1 cellular context compared by ENCODE assay signal in the genomic region with DNA sequence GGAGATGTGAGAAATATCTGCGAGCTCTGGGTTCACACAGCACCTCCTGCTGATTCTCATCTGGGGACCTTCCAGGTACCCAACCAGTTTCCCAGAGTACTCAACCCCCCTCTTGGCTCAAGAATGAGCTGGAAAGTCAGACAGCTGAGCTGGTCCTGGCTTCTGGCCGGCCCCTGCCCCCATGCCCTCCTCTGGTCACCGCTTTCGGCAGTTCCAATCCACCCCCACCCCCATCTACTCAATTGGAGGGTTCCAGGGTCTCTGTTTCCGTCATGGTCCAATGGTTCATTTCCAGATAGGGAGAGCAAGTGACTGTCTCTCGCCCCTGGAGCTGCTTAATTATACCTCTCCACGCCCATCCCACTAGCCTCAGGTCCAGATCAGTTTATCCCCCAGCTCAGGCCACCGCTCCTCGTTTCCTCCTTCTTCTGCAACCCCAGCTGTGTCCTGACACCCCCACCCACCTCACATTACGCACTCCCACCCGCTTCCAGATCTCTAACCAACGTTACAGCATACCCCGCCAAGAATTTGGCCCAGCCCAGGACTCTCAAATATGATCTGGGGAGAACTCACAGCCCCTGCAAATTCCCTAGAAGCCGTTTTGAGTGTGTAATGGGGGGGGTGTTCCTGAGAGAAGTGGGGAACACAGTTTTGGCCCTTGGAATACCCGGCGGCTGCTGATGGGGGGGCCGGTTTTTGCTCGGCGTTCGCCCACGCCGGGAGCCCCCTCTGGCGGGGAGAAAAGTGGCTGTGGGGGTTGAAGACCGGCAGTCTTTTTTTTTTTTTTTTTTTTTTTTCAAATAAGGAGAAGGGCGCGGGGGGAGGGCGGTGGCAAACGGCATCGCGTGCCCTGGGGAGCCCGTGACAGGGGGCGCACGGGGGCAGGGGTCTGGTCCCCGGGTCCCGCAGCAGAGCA.
TF ChIP-seq lines count a peak whose summit lies in the region.

No MANE protein-coding gene starts in this region.

TF ChIP-seq in SK-N-SH, 30 proteins besides CTCF, POLR2A, EP300 and RAD21 (continued from another document):
- TF ChIP-seq, protein P1, sequence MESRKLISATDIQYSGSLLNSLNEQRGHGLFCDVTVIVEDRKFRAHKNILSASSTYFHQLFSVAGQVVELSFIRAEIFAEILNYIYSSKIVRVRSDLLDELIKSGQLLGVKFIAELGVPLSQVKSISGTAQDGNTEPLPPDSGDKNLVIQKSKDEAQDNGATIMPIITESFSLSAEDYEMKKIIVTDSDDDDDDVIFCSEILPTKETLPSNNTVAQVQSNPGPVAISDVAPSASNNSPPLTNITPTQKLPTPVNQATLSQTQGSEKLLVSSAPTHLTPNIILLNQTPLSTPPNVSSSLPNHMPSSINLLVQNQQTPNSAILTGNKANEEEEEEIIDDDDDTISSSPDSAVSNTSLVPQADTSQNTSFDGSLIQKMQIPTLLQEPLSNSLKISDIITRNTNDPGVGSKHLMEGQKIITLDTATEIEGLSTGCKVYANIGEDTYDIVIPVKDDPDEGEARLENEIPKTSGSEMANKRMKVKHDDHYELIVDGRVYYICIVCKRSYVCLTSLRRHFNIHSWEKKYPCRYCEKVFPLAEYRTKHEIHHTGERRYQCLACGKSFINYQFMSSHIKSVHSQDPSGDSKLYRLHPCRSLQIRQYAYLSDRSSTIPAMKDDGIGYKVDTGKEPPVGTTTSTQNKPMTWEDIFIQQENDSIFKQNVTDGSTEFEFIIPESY (IDR thresholded peaks at IDR 0.05; ENCODE audit: borderline replicate concordance, low read depth) = no peak
- TF ChIP-seq RXRA (IDR thresholded peaks at IDR 0.05; ENCODE audit: borderline replicate concordance, low read depth) = no peak
- TF ChIP-seq GATA2 (CRISPR knock-in tag; IDR thresholded peaks at IDR 0.05) = no peak
- no peak for TF ChIP-seq SMC3 (IDR thresholded peaks at IDR 0.05; ENCODE audit: low read depth, low read length)
- no peak for TF ChIP-seq RFX5 (IDR thresholded peaks at IDR 0.05; ENCODE audit: low read length)
- TF ChIP-seq MEF2A (IDR thresholded peaks at IDR 0.05; ENCODE audit: borderline replicate concordance, low read depth) = no peak
- TF ChIP-seq MXI1 (IDR thresholded peaks at IDR 0.05; ENCODE audit: low read depth, low read length) = no peak
- no peak for TF ChIP-seq NFIC (IDR thresholded peaks at IDR 0.05; ENCODE audit: borderline replicate concordance)
- no peak for TF ChIP-seq FOSL2 (IDR thresholded peaks at IDR 0.05; ENCODE audit: borderline replicate concordance, low read depth)
- TF ChIP-seq FOXM1 (IDR thresholded peaks at IDR 0.05; ENCODE audit: low read depth) = no peak
- TF ChIP-seq, protein P2, sequence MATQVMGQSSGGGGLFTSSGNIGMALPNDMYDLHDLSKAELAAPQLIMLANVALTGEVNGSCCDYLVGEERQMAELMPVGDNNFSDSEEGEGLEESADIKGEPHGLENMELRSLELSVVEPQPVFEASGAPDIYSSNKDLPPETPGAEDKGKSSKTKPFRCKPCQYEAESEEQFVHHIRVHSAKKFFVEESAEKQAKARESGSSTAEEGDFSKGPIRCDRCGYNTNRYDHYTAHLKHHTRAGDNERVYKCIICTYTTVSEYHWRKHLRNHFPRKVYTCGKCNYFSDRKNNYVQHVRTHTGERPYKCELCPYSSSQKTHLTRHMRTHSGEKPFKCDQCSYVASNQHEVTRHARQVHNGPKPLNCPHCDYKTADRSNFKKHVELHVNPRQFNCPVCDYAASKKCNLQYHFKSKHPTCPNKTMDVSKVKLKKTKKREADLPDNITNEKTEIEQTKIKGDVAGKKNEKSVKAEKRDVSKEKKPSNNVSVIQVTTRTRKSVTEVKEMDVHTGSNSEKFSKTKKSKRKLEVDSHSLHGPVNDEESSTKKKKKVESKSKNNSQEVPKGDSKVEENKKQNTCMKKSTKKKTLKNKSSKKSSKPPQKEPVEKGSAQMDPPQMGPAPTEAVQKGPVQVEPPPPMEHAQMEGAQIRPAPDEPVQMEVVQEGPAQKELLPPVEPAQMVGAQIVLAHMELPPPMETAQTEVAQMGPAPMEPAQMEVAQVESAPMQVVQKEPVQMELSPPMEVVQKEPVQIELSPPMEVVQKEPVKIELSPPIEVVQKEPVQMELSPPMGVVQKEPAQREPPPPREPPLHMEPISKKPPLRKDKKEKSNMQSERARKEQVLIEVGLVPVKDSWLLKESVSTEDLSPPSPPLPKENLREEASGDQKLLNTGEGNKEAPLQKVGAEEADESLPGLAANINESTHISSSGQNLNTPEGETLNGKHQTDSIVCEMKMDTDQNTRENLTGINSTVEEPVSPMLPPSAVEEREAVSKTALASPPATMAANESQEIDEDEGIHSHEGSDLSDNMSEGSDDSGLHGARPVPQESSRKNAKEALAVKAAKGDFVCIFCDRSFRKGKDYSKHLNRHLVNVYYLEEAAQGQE (IDR thresholded peaks at IDR 0.05; ENCODE audit: low read depth, low read length) = no peak
- TF ChIP-seq RCOR1 (IDR thresholded peaks at IDR 0.05; ENCODE audit: low read length) = no peak
- TF ChIP-seq, protein P3, sequence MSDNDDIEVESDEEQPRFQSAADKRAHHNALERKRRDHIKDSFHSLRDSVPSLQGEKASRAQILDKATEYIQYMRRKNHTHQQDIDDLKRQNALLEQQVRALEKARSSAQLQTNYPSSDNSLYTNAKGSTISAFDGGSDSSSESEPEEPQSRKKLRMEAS (IDR thresholded peaks at IDR 0.05; ENCODE audit: low read depth) = no peak
